1 cellular context compared by ENCODE assay signal in the genomic region with DNA sequence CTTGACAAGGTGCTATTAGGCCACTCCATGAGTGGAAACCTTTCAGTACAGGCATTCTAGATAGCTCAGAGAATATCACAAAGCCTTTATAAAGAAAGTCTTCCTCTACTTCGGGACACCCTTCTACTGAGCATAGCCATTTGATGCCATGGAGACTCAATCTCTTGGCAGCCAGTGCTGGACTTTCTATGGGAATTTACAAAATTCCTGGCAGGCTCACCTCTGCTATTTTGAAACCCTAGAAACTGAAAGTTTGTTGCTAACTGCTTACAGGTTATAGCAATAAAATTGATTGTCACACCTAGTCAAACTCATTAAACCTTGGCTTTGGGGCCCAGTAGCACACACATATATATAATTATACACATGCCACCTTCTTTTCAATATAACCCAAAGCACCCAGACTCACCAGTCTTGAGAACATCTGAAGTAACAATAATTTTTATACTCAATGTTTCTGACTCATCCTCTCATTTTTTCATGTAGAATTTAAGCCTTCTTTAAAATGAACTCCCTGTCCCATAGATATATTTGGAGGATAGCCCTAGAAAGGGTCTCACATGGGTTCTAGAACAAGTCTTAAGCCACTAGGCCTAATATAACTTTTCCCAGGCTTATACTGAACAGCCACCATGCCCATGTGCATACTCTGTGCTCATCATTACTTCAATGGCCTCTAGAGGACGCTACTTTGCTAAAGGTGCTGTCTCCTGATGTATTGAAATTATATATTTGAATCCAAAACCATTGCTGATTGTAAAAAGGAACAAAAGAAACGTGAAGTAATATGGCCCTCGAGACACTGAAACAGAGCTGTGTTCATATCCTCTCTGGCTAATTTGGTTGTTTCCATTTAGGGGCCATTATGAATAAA.
TF ChIP-seq lines count a peak whose summit lies in the region.

No MANE protein-coding gene starts in this region.

TF ChIP-seq in HCT116, 20 proteins besides CTCF, POLR2A, EP300 and RAD21:
- TF ChIP-seq MAX (IDR thresholded peaks at IDR 0.05) (no peak), SRF (IDR thresholded peaks at IDR 0.05; ENCODE audit: low read depth) (no peak), ATF3 (IDR thresholded peaks at IDR 0.05) (no peak), JUND (IDR thresholded peaks at IDR 0.05) (no peak), SP1 (IDR thresholded peaks at IDR 0.05; ENCODE audit: low read depth) (no peak), YY1 (IDR thresholded peaks at IDR 0.05; ENCODE audit: extremely low read depth, insufficient replicate concordance, low read depth, low read length) (no peak), EZH2 (IDR thresholded peaks at IDR 0.05) (no peak), CBX3 (IDR thresholded peaks at IDR 0.05; ENCODE audit: low read depth) (no peak), SIN3A (IDR thresholded peaks at IDR 0.05; ENCODE audit: low read depth) (no peak), ZNF274 (IDR thresholded peaks at IDR 0.05; ENCODE audit: low read depth, low read length) (no peak), CEBPB (IDR thresholded peaks at IDR 0.05; ENCODE audit: low read depth) (no peak), POLR2AphosphoS5 (IDR thresholded peaks at IDR 0.05; ENCODE audit: low read depth, low read length) (no peak), EGR1 (IDR thresholded peaks at IDR 0.05; ENCODE audit: low read depth) (no peak), EZH2phosphoT487 (IDR thresholded peaks at IDR 0.05; ENCODE audit: borderline replicate concordance) (no peak), ELF1 (IDR thresholded peaks at IDR 0.05; ENCODE audit: borderline replicate concordance, low read depth) (no peak), TCF7L2 (IDR thresholded peaks at IDR 0.05; ENCODE audit: borderline replicate concordance, extremely low read depth, insufficient read depth, insufficient read length) (no peak), ZFX (IDR thresholded peaks at IDR 0.05) (no peak), ZBTB33 (IDR thresholded peaks at IDR 0.05; ENCODE audit: extremely low read depth, insufficient replicate concordance, low read length) (no peak)
- TF ChIP-seq, protein P1, sequence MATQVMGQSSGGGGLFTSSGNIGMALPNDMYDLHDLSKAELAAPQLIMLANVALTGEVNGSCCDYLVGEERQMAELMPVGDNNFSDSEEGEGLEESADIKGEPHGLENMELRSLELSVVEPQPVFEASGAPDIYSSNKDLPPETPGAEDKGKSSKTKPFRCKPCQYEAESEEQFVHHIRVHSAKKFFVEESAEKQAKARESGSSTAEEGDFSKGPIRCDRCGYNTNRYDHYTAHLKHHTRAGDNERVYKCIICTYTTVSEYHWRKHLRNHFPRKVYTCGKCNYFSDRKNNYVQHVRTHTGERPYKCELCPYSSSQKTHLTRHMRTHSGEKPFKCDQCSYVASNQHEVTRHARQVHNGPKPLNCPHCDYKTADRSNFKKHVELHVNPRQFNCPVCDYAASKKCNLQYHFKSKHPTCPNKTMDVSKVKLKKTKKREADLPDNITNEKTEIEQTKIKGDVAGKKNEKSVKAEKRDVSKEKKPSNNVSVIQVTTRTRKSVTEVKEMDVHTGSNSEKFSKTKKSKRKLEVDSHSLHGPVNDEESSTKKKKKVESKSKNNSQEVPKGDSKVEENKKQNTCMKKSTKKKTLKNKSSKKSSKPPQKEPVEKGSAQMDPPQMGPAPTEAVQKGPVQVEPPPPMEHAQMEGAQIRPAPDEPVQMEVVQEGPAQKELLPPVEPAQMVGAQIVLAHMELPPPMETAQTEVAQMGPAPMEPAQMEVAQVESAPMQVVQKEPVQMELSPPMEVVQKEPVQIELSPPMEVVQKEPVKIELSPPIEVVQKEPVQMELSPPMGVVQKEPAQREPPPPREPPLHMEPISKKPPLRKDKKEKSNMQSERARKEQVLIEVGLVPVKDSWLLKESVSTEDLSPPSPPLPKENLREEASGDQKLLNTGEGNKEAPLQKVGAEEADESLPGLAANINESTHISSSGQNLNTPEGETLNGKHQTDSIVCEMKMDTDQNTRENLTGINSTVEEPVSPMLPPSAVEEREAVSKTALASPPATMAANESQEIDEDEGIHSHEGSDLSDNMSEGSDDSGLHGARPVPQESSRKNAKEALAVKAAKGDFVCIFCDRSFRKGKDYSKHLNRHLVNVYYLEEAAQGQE (IDR thresholded peaks at IDR 0.05; ENCODE audit: low read depth), result no peak
TF ChIP-seq in HCT116: peak in this region for 0.
